1 cellular context compared by ENCODE assay signal in the genomic region with DNA sequence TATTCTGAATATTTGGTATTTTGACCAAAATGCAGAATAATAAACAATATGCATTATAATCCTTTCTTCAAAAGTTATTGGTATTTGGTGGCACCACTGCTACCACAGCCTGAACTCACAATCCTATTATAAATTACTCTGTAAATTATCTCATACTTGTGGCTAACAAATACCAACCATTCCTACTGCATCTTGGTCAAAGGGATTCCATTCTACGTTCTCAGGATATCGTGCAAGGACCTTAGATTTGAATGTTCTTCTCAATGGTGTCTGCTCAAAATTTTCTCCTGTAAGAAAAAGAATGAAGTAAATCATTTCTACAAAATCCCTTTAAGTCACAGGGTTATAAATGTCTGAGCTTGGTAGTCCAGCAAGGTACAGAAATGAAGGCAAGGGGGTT.
TF ChIP-seq lines count a peak whose summit lies in the region.

No MANE protein-coding gene starts in this region.

TF ChIP-seq in IMR-90, 13 proteins besides CTCF, POLR2A, EP300 and RAD21:
- TF ChIP-seq MAFK (IDR thresholded peaks at IDR 0.05; ENCODE audit: low read depth, low read length) (no peak), RCOR1 (IDR thresholded peaks at IDR 0.05; ENCODE audit: insufficient replicate concordance, low read length) (no peak), FOS (IDR thresholded peaks at IDR 0.05; ENCODE audit: low read depth, low read length) (no peak), CEBPB (IDR thresholded peaks at IDR 0.05; ENCODE audit: low read depth, low read length) (no peak), SMC3 (IDR thresholded peaks at IDR 0.05; ENCODE audit: low read depth, low read length) (no peak), RFX5 (IDR thresholded peaks at IDR 0.05; ENCODE audit: low read depth, low read length) (no peak), NFE2L2 (IDR thresholded peaks at IDR 0.05; ENCODE audit: low read depth, low read length) (no peak), BHLHE40 (IDR thresholded peaks at IDR 0.05; ENCODE audit: low read depth, low read length) (no peak), CHD1 (IDR thresholded peaks at IDR 0.05; ENCODE audit: low read depth, low read length) (no peak)
- TF ChIP-seq, protein P1, sequence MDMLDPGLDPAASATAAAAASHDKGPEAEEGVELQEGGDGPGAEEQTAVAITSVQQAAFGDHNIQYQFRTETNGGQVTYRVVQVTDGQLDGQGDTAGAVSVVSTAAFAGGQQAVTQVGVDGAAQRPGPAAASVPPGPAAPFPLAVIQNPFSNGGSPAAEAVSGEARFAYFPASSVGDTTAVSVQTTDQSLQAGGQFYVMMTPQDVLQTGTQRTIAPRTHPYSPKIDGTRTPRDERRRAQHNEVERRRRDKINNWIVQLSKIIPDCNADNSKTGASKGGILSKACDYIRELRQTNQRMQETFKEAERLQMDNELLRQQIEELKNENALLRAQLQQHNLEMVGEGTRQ (IDR thresholded peaks at IDR 0.05; ENCODE audit: low read depth, low read length) = no peak
- TF ChIP-seq, protein P2, sequence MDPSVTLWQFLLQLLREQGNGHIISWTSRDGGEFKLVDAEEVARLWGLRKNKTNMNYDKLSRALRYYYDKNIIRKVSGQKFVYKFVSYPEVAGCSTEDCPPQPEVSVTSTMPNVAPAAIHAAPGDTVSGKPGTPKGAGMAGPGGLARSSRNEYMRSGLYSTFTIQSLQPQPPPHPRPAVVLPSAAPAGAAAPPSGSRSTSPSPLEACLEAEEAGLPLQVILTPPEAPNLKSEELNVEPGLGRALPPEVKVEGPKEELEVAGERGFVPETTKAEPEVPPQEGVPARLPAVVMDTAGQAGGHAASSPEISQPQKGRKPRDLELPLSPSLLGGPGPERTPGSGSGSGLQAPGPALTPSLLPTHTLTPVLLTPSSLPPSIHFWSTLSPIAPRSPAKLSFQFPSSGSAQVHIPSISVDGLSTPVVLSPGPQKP (IDR thresholded peaks at IDR 0.05; ENCODE audit: borderline replicate concordance, low read depth, low read length) = no peak
TF ChIP-seq in IMR-90: peak in this region for 0.
